In the genomic region with DNA sequence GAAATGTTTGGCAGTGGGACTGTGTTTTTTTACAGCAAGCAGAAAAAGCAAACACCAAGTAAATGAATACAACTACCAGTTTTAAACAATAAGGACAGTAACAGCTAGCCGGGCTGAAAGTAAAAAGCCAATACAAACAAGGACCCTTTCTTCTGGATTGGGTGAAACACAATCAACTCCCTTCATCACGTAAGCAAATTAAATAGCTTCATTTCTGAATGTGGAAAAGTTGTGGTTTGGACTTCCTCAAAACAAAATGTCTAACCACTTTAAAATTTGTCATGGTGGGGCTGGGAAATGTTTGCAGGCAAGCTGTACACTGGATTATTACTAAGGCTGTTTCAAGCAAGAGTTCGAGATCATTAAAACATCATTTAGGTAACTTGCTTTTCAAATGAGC, we compare ENCODE assay signal across 9 cellular contexts. TPM values are rescaled to one million over a fixed set of nuclear protein-coding genes. Genes with fewer than 3 reads are reported as not detected.
A peak's percentile ranks its signal among the peaks of the same experiment; 100 is the strongest.
DNase-seq lines count a peak whose midpoint lies in the region; ATAC-seq and TF ChIP-seq lines count a peak whose summit lies in the region.
"Had no signal": no experiment of that assay in that cellular context is flagged by ENCODE, and none has a peak within 500 bp of the region (broad histone marks: within the 10 kb centered on the region; RNA-seq: fewer than 3 reads in every experiment).

No MANE protein-coding gene starts in this region.

- ATAC-seq in naive thymus-derived CD8-positive, alpha-beta T cell: no peak
- no peak for ATAC-seq in HG03469 (IDR thresholded peaks at IDR 0.05; ENCODE audit: unreplicated experiment)

- no peaks in the 10 kb centered on the region for H3K27me3 Mint-ChIP-seq in naive thymus-derived CD8-positive, alpha-beta T cell

- no peak overlapping the region for H2AFZ ChIP-seq in Loucy (ENCODE audit: low read length)

- peak overlapping the region in 10 of 11 experiments; percentile 5 to 73 (median 59); a peak in 19 of 22 replicates for H3K27ac ChIP-seq in BLaER1 treated with 17β-estradiol and CSF1 and Interleukin-3, amounts not matched to agents 10 nM and 100 nM

- peaks cover 0 to 75% (median 8%) of the 10 kb centered on the region in 11 experiments; a peak in 9 of 22 replicates for H4K20me1 ChIP-seq in BLaER1 treated with 17β-estradiol and CSF1 and Interleukin-3, amounts not matched to agents 10 nM and 100 nM
- H4K20me1 ChIP-seq in Loucy (ENCODE audit: insufficient read depth, low read length, poor library complexity, severe bottlenecking): no peaks in the 10 kb centered on the region

- H3K9me3 Mint-ChIP-seq in naive thymus-derived CD8-positive, alpha-beta T cell: no peaks in the 10 kb centered on the region

- H3K9me3 ChIP-seq in BLaER1 treated with 17β-estradiol and CSF1 and Interleukin-3, amounts not matched to agents 10 nM and 100 nM (replicated peaks in 1 of 11): no peaks in the 10 kb centered on the region
- H3K9me3 ChIP-seq in Loucy (ENCODE audit: insufficient read depth, low read depth, low read length) (no peaks in the 10 kb centered on the region), MG63 (no peaks in the 10 kb centered on the region)

- peak overlapping the region in 1 of 10 donors; percentile 31 for H3K4me3 Mint-ChIP-seq in naive thymus-derived CD8-positive, alpha-beta T cell

- peaks cover 78 to 97% (median 84%) of the 10 kb centered on the region in 11 experiments for H3K36me3 ChIP-seq in BLaER1 treated with 17β-estradiol and CSF1 and Interleukin-3, amounts not matched to agents 10 nM and 100 nM
- H3K36me3 ChIP-seq in Loucy (ENCODE audit: insufficient read depth, low read length) (peaks cover 79% of the 10 kb centered on the region), MG63 (peaks cover 46% of the 10 kb centered on the region)

- peak overlapping the region; percentile 63 to 90 (median 83) for H3K27ac Mint-ChIP-seq in naive thymus-derived CD8-positive, alpha-beta T cell

- peak; percentile 33 to 61 for DNase-seq in cardiac fibroblast (ENCODE audit: low read depth in 2 of 2)
- DNase-seq in naive thymus-derived CD8-positive, alpha-beta T cell: no peak
- DNase-seq in NCI-H69 (lab: John Stamatoyannopoulos, UW): no peak
- no peak for DNase-seq in COR-L47 (lab: John Stamatoyannopoulos, UW)
- no peak for DNase-seq in MG63
- DNase-seq: SHP77 treated with DMSO at 0.1 percent for 48 hours had no signal

- H3K9ac ChIP-seq in BLaER1 treated with 17β-estradiol and CSF1 and Interleukin-3, amounts not matched to agents 10 nM and 100 nM: peak overlapping the region in 5 of 11 experiments; percentile 20 to 55 (median 49); a peak in 5 of 22 replicates
- no peak overlapping the region for H3K9ac ChIP-seq in Loucy (ENCODE audit: low read depth, low read length, poor library complexity, severe bottlenecking)

- peaks cover 16 to 36% (median 30%) of the 10 kb centered on the region in 4 donors for H3K4me1 Mint-ChIP-seq in naive thymus-derived CD8-positive, alpha-beta T cell

- no peaks in the 10 kb centered on the region for H3K27me3 ChIP-seq in BLaER1 treated with 17β-estradiol and CSF1 and Interleukin-3, amounts not matched to agents 10 nM and 100 nM
- H3K27me3 ChIP-seq in Loucy (ENCODE audit: insufficient read depth, low read length, poor library complexity, severe bottlenecking) (no peaks in the 10 kb centered on the region), MG63 (no peaks in the 10 kb centered on the region)

- no peaks in the 10 kb centered on the region for H3K9me2 ChIP-seq in Loucy (replicated peaks; ENCODE audit: low read depth, low read length)

- no peaks in the 10 kb centered on the region for H3F3A ChIP-seq in Loucy (ENCODE audit: low read depth)

- TF ChIP-seq CTCF in Loucy (conservative IDR thresholded peaks at IDR 0.05; ENCODE audit: low read length) (no peak), cardiac fibroblast (IDR thresholded peaks at IDR 0.05; ENCODE audit: low read depth, low read length) (no peak)

- POLR2A ChIA-PET in naive thymus-derived CD8-positive, alpha-beta T cell (lab: Charles Lee): no interaction called here

- no peaks in the 10 kb centered on the region for H3K79me2 ChIP-seq in Loucy (ENCODE audit: insufficient read depth, low read length)

- 0 out of 20 replicates have a peak overlapping the region, but pooled peaks of 1 of the 10 experiments have one; percentile 13 for H3K4me3 ChIP-seq in BLaER1 treated with 17β-estradiol and CSF1 and Interleukin-3, amounts not matched to agents 10 nM and 100 nM
- H3K4me3 ChIP-seq in Loucy (ENCODE audit: low read length, poor library complexity, severe bottlenecking): no peak overlapping the region
- H3K4me3 ChIP-seq in cardiac fibroblast (replicated peaks in 1 of 2; ENCODE audit: low read depth in 2 of 2, low read length in 2 of 2): no peak overlapping the region
- H3K4me3 ChIP-seq in MG63: no peak overlapping the region

- peaks cover 22 to 63% (median 42%) of the 10 kb centered on the region in 10 experiments for H3K4me1 ChIP-seq in BLaER1 treated with 17β-estradiol and CSF1 and Interleukin-3, amounts not matched to agents 10 nM and 100 nM
- peaks cover 10% of the 10 kb centered on the region for H3K4me1 ChIP-seq in Loucy (ENCODE audit: insufficient read depth, low read length, poor library complexity, severe bottlenecking)

- H3K4me2 ChIP-seq in BLaER1 treated with 17β-estradiol and CSF1 and Interleukin-3, amounts not matched to agents 10 nM and 100 nM: peak overlapping the region; percentile 31 to 89 (median 73)
- peak overlapping the region; percentile 18 for H3K4me2 ChIP-seq in Loucy (ENCODE audit: low read depth, low read length, poor library complexity, severe bottlenecking)

- H3K36me3 Mint-ChIP-seq in naive thymus-derived CD8-positive, alpha-beta T cell: peaks cover 7 to 80% (median 14%) of the 10 kb centered on the region in 3 donors

RNA-seq across cellular contexts. Expression of gene TCHP, which starts 47.4 kb away (rescaled TPM):
- 10 to 100 TPM; 36.8 to 39.1 TPM for total RNA-seq in naive thymus-derived CD8-positive, alpha-beta T cell
- polyA plus RNA-seq in naive thymus-derived CD8-positive, alpha-beta T cell: 10 to 100 TPM in 1 of 3 donors, 1 to 10 TPM in 2; 6.7 to 11.1 (median 8.6) TPM
- 3.6 and 4.0 TPM in 2 replicates for total RNA-seq in MG63 (2014; rRNA removed; shearing (Covaris generic); ENCODE audit: low replicate concordance)

RNA-seq across cellular contexts. Expression of gene GIT2, which starts 48.7 kb away (rescaled TPM):
- 100 to 1,000 TPM in 1 of 2 experiments, 10 to 100 TPM in 1; 99.0 to 102 TPM for total RNA-seq in naive thymus-derived CD8-positive, alpha-beta T cell
- 10 to 100 TPM; 54.9 to 67.4 (median 57.6) TPM for polyA plus RNA-seq in naive thymus-derived CD8-positive, alpha-beta T cell
- 14.5 and 20.7 TPM in 2 replicates for total RNA-seq in MG63 (2014; rRNA removed; shearing (Covaris generic); ENCODE audit: low replicate concordance)

RNA-seq across cellular contexts. Expression of gene ANKRD13A, which starts 51.7 kb away (rescaled TPM):
- total RNA-seq in naive thymus-derived CD8-positive, alpha-beta T cell: 10 to 100 TPM; 56.8 to 61.7 TPM
- polyA plus RNA-seq in naive thymus-derived CD8-positive, alpha-beta T cell: 10 to 100 TPM; 37.0 to 45.9 (median 40.1) TPM
- 75.0 and 96.8 TPM in 2 replicates for total RNA-seq in MG63 (2014; rRNA removed; shearing (Covaris generic); ENCODE audit: low replicate concordance)

Comparison
In these comparisons a context has a peak if more than half of its experiments do, and no peak if none do; other contexts are left out.
1. DNase-seq: peak in cardiac fibroblast (2 of 2); none in naive thymus-derived CD8-positive, alpha-beta T cell (0 of 10), NCI-H69 (single experiment), COR-L47 (single experiment) and MG63 (single experiment).